Comparison of ENCODE assay signal across 31 cellular contexts in the genomic region with DNA sequence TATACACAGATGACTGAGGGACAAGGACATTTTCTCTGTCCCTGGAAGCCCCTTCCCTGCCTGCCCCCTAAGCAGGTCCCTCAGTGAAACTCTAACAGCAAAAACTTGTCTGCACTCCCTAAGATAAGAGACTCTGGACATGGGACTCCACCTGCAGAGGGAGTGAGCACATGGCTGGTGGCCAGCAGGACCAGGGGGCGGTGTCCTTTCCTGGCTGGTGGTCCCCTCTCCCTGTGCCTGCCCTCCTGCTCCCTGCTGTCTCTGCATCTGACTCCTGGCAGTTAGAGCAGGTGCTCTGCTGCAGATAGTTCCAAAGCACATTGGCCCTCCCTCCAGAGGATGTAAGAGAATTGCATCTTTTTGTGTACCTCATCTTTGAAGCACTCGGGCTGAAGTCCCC.
"Had no signal": no experiment of that assay in that cellular context is flagged by ENCODE, and none has a peak within 500 bp of the region (broad histone marks: within the 10 kb centered on the region; RNA-seq: fewer than 3 reads in every experiment).

No MANE protein-coding gene starts in this region.

- H3K9me3 ChIP-seq: Peyer's patch, SJSA1 had no signal

- H3K36me3 ChIP-seq: brain microvascular endothelial cell, Peyer's patch, SJSA1 had no signal

- H3K4me1 ChIP-seq: Peyer's patch, SJSA1 had no signal

- DNase-seq: activated CD4-positive, alpha-beta memory T cell treated with anti-CD3 and anti-CD28 coated beads, Interleukin-2, amount 10 ng/mL, durations not matched to agents 7 days and 5 days; activated CD4-positive, alpha-beta T cell treated with anti-CD3 and anti-CD28 coated beads for 1 hour; activated CD4-positive, alpha-beta T cell treated with anti-CD3 and anti-CD28 coated beads for 48 hours; activated CD4-positive, CD25-positive, alpha-beta regulatory T cell; activated CD8-positive, alpha-beta memory T cell treated with anti-CD3 and anti-CD28 coated beads for 24 hours; activated CD8-positive, alpha-beta memory T cell treated with anti-CD3 and anti-CD28 coated beads, Interleukin-2, amount 10 ng/mL, durations not matched to agents 7 days and 5 days; activated CD8-positive, alpha-beta memory T cell treated with anti-CD3 and anti-CD28 coated beads, Interleukin-2, amount 50 U/mL, for 48 hours; activated effector memory CD4-positive, alpha-beta T cell treated with Interleukin-2 at 50 U/mL for 16 hours; activated naive CD4-positive, alpha-beta T cell treated with anti-CD3 and anti-CD28 coated beads, Interleukin-2, amount 10 ng/mL, durations not matched to agents 7 days and 5 days; activated naive CD8-positive, alpha-beta T cell treated with anti-CD3 and anti-CD28 coated beads, Interleukin-2, amount 50 U/mL, for 24 hours; activated T-cell treated with anti-CD3 and anti-CD28 coated beads, Interleukin-2, amount 50 U/mL, for 48 hours; anterior cingulate cortex; brain microvascular endothelial cell; central memory CD4-positive, alpha-beta T cell; NCI-H1092 treated with DMSO at 0.1 percent for 48 hours; NCI-H1694; NCI-H1930; NCI-H2171; NCI-H2227 treated with DMSO at 0.1 percent for 48 hours; NCI-H446; NCI-H524 treated with DMSO at 0.1 percent for 48 hours; NCI-H774; RPMI8226; SHP77 treated with DMSO at 0.1 percent for 48 hours; SW 1271; T-helper 1 cell; T-helper 2 cell; T-helper 9 cell; WERI-Rb-1 had no signal

- ATAC-seq: activated CD8-positive, alpha-beta memory T cell treated with anti-CD3 and anti-CD28 coated beads, Interleukin-2, amount 10 ng/mL, durations not matched to agents 7 days and 5 days; activated naive CD8-positive, alpha-beta T cell treated with anti-CD3 and anti-CD28 coated beads, Interleukin-2, amount 50 U/mL, for 24 hours had no signal

- H3K27me3 ChIP-seq: brain microvascular endothelial cell, Peyer's patch had no signal

- H3K4me3 ChIP-seq: Peyer's patch, SJSA1 had no signal

- H3K27ac ChIP-seq: brain microvascular endothelial cell, Peyer's patch, SJSA1, WERI-Rb-1 had no signal
